ENCODE assay signal across 7 cellular contexts in genomic region chr10:132386921-132387320, GRCh38. TPM values are rescaled to one million over a fixed set of nuclear protein-coding genes. Genes with fewer than 3 reads are reported as not detected.
DNase-seq lines count a peak whose midpoint lies in the region; ATAC-seq lines count a peak whose summit lies in the region.
"Not testable (repeated sequence)": the region's sequence is repeated elsewhere in the genome, so short reads cannot be mapped to it uniquely, and the experiment has no call there.

No MANE protein-coding gene starts in this region.

- peaks cover 0 to 53% (median 30%) of the 10 kb centered on the region in 11 experiments; a peak in 16 of 22 replicates for H3K27me3 ChIP-seq in BLaER1 treated with 17β-estradiol and CSF1 and Interleukin-3, amounts not matched to agents 10 nM and 100 nM
- peaks cover 0 to 17% (median 2%) of the 10 kb centered on the region in 3 experiments for H3K27me3 ChIP-seq in neuronal stem cell (ENCODE audit: control insufficient read depth in 3 of 3, insufficient read depth in 3 of 3, low read depth in 1 of 3, low read length in 3 of 3)

- CTCF ChIA-PET in activated naive CD4-positive, alpha-beta T cell treated with anti-CD3 and anti-CD28 coated beads, Interleukin-2, amount 10 ng/mL, durations not matched to agents 7 days and 5 days (lab: Charles Lee) = interaction anchor here (0.8 to 1.0 kb wide), 4 partner anchors 19 to 69 kb away, joined by 4 to 6 read pairs (median 4); no protein-coding TSS in a partner anchor

- not testable (repeated sequence) for H4K91ac ChIP-seq in neuronal stem cell (ENCODE audit: low read depth, low read length, poor library complexity)

- H3K23ac ChIP-seq in neuronal stem cell (ENCODE audit: low read depth, low read length, poor library complexity) = not testable (repeated sequence)

- not testable (repeated sequence) for DNase-seq in T-helper 17 cell; memory B cell (ENCODE audit: low spot score in 2 of 2); neuronal stem cell (ENCODE audit: low spot score); stimulated activated naive B cell treated with anti-CD40 and anti-IgM and Interleukin-4, amounts not matched to agents 10 μg/mL and 1 μg/mL and 100 μg/mL, for 72 hours
- peak; percentile 19 for DNase-seq in activated naive CD4-positive, alpha-beta T cell treated with anti-CD3 and anti-CD28 coated beads, Interleukin-2, amount 10 ng/mL, durations not matched to agents 7 days and 5 days
- peak; percentile 13 for DNase-seq in Right ventricle myocardium inferior (ENCODE audit: missing footprints)

- H4K20me1 ChIP-seq in BLaER1 treated with 17β-estradiol and CSF1 and Interleukin-3, amounts not matched to agents 10 nM and 100 nM = peaks cover 0 to 34% (median 5%) of the 10 kb centered on the region in 11 experiments; a peak in 7 of 22 replicates

- not testable (repeated sequence) for H4K8ac ChIP-seq in neuronal stem cell (ENCODE audit: low read depth, low read length)

- not testable (repeated sequence) for H2BK5ac ChIP-seq in neuronal stem cell (ENCODE audit: low read length)

- H3K4me2 ChIP-seq in BLaER1 treated with 17β-estradiol and CSF1 and Interleukin-3, amounts not matched to agents 10 nM and 100 nM = peak overlapping the region; percentile 75 to 95 (median 84)
- not testable (repeated sequence) for H3K4me2 ChIP-seq in neuronal stem cell (ENCODE audit: insufficient read depth, low read length, poor library complexity, severe bottlenecking)

- H3K4me3 Mint-ChIP-seq in T-helper 17 cell; activated naive CD4-positive, alpha-beta T cell treated with anti-CD3 and anti-CD28 coated beads, Interleukin-2, amount 10 ng/mL, durations not matched to agents 7 days and 5 days; stimulated activated naive B cell treated with anti-CD40 and anti-IgM and Interleukin-4, amounts not matched to agents 10 μg/mL and 1 μg/mL and 100 μg/mL, for 72 hours: not testable (repeated sequence)
- H3K4me3 Mint-ChIP-seq in memory B cell = peak overlapping the region; percentile 39

- not testable (repeated sequence) for H3K4ac ChIP-seq in neuronal stem cell (ENCODE audit: low read length)

- H3K36me3 Mint-ChIP-seq in T-helper 17 cell (ENCODE audit: low read depth); activated naive CD4-positive, alpha-beta T cell treated with anti-CD3 and anti-CD28 coated beads, Interleukin-2, amount 10 ng/mL, durations not matched to agents 7 days and 5 days; memory B cell; stimulated activated naive B cell treated with anti-CD40 and anti-IgM and Interleukin-4, amounts not matched to agents 10 μg/mL and 1 μg/mL and 100 μg/mL, for 72 hours: not testable (repeated sequence)

- H3K27me3 Mint-ChIP-seq in T-helper 17 cell; memory B cell; stimulated activated naive B cell treated with anti-CD40 and anti-IgM and Interleukin-4, amounts not matched to agents 10 μg/mL and 1 μg/mL and 100 μg/mL, for 72 hours: not testable (repeated sequence)
- peaks cover 22% of the 10 kb centered on the region for H3K27me3 Mint-ChIP-seq in activated naive CD4-positive, alpha-beta T cell treated with anti-CD3 and anti-CD28 coated beads, Interleukin-2, amount 10 ng/mL, durations not matched to agents 7 days and 5 days

- intact Hi-C loops in Right ventricle myocardium inferior (cut with DNase I) = not testable (repeated sequence)

- H2AFZ ChIP-seq in neuronal stem cell (ENCODE audit: low read length) = not testable (repeated sequence)

- not testable (repeated sequence) for H2BK15ac ChIP-seq in neuronal stem cell (ENCODE audit: low read length)

- H3K4me3 ChIP-seq in BLaER1 treated with 17β-estradiol and CSF1 and Interleukin-3, amounts not matched to agents 10 nM and 100 nM = peak overlapping the region in 2 of 10 experiments; percentile 7 to 28; a peak in 2 of 20 replicates
- not testable (repeated sequence) for H3K4me3 ChIP-seq in neuronal stem cell (ENCODE audit: low read length in 2 of 2)

- peaks cover 12% of the 10 kb centered on the region for H3K4me1 Mint-ChIP-seq in T-helper 17 cell
- H3K4me1 Mint-ChIP-seq in activated naive CD4-positive, alpha-beta T cell treated with anti-CD3 and anti-CD28 coated beads, Interleukin-2, amount 10 ng/mL, durations not matched to agents 7 days and 5 days = peaks cover 10% of the 10 kb centered on the region
- H3K4me1 Mint-ChIP-seq in memory B cell = peaks cover 11% of the 10 kb centered on the region
- H3K4me1 Mint-ChIP-seq in stimulated activated naive B cell treated with anti-CD40 and anti-IgM and Interleukin-4, amounts not matched to agents 10 μg/mL and 1 μg/mL and 100 μg/mL, for 72 hours = peaks cover 13 to 30% of the 10 kb centered on the region in 2 donors

- not testable (repeated sequence) for H2BK120ac ChIP-seq in neuronal stem cell (ENCODE audit: low read depth, low read length)

- peak overlapping the region; percentile 29 to 69 (median 60); a peak in 16 of 22 replicates for H3K9ac ChIP-seq in BLaER1 treated with 17β-estradiol and CSF1 and Interleukin-3, amounts not matched to agents 10 nM and 100 nM
- H3K9ac ChIP-seq in neuronal stem cell (ENCODE audit: low read depth, low read length, poor library complexity) = not testable (repeated sequence)

- H3K9me3 ChIP-seq in BLaER1 treated with 17β-estradiol and CSF1 and Interleukin-3, amounts not matched to agents 10 nM and 100 nM (replicated peaks in 1 of 11); T-helper 17 cell (ENCODE audit: control insufficient read depth, low read length, poor library complexity, severe bottlenecking); neuronal stem cell (replicated peaks in 1 of 2; ENCODE audit: control insufficient read depth in 2 of 2, insufficient read depth in 1 of 2, low read depth in 1 of 2, low read length in 2 of 2): not testable (repeated sequence)

- H3K27ac ChIP-seq in BLaER1 treated with 17β-estradiol and CSF1 and Interleukin-3, amounts not matched to agents 10 nM and 100 nM = peak overlapping the region; percentile 47 to 72 (median 60); a peak in 19 of 22 replicates
- not testable (repeated sequence) for H3K27ac ChIP-seq in neuronal stem cell (replicated peaks; ENCODE audit: low read length)

- peak overlapping the region; percentile 82 for H3K27ac Mint-ChIP-seq in T-helper 17 cell
- H3K27ac Mint-ChIP-seq in activated naive CD4-positive, alpha-beta T cell treated with anti-CD3 and anti-CD28 coated beads, Interleukin-2, amount 10 ng/mL, durations not matched to agents 7 days and 5 days = not testable (repeated sequence)
- peak overlapping the region; percentile 95 for H3K27ac Mint-ChIP-seq in memory B cell
- H3K27ac Mint-ChIP-seq in stimulated activated naive B cell treated with anti-CD40 and anti-IgM and Interleukin-4, amounts not matched to agents 10 μg/mL and 1 μg/mL and 100 μg/mL, for 72 hours = peak overlapping the region; percentile 85

- not testable (repeated sequence) for H3K18ac ChIP-seq in neuronal stem cell (ENCODE audit: low read length)

- H3K9me3 Mint-ChIP-seq in activated naive CD4-positive, alpha-beta T cell treated with anti-CD3 and anti-CD28 coated beads, Interleukin-2, amount 10 ng/mL, durations not matched to agents 7 days and 5 days; memory B cell; stimulated activated naive B cell treated with anti-CD40 and anti-IgM and Interleukin-4, amounts not matched to agents 10 μg/mL and 1 μg/mL and 100 μg/mL, for 72 hours: not testable (repeated sequence)

- WGBS in neuronal stem cell (ENCODE audit: extremely low coverage in 2 of 2, insufficient read length in 2 of 2, insufficient replicate concordance in 1 of 2), 2 donors = no CpG with 5 or more reads among the region's 1 CpG

- H3K4me1 ChIP-seq in BLaER1 treated with 17β-estradiol and CSF1 and Interleukin-3, amounts not matched to agents 10 nM and 100 nM = peaks cover 46 to 84% (median 78%) of the 10 kb centered on the region in 10 experiments
- H3K4me1 ChIP-seq in neuronal stem cell (ENCODE audit: control insufficient read depth in 2 of 2, insufficient read depth in 1 of 2, low read depth in 1 of 2, low read length in 2 of 2) = not testable (repeated sequence)

- peak overlapping the region; percentile 64 for H2AK5ac ChIP-seq in neuronal stem cell (ENCODE audit: low read depth, low read length)

- not testable (repeated sequence) for H3K79me1 ChIP-seq in neuronal stem cell (ENCODE audit: low read depth, low read length)

- H3K14ac ChIP-seq in neuronal stem cell (ENCODE audit: low read length) = not testable (repeated sequence)

- not testable (repeated sequence) for H3K36me3 ChIP-seq in BLaER1 treated with 17β-estradiol and CSF1 and Interleukin-3, amounts not matched to agents 10 nM and 100 nM; neuronal stem cell (replicated peaks in 1 of 2; ENCODE audit: control insufficient read depth in 2 of 2, insufficient read depth in 2 of 2, low read length in 2 of 2)

- ATAC-seq in T-helper 17 cell; Right ventricle myocardium inferior; memory B cell (ENCODE audit: low read depth); stimulated activated naive B cell treated with anti-CD40 and anti-IgM and Interleukin-4, amounts not matched to agents 10 μg/mL and 1 μg/mL and 100 μg/mL, for 72 hours (replicated peaks): not testable (repeated sequence)

- H2BK12ac ChIP-seq in neuronal stem cell (ENCODE audit: low read length) = not testable (repeated sequence)

RNA-seq across cellular contexts. Expression of gene PWWP2B, which starts 10.1 kb away (rescaled TPM):
- total RNA-seq in T-helper 17 cell (10 to 100 TPM; 15.7 to 16.7 TPM), Right ventricle myocardium inferior (22.3 TPM)
- polyA plus RNA-seq in neuronal stem cell (2013, experiment 1 of 2) = 2.1 TPM
- polyA plus RNA-seq in neuronal stem cell (2013, experiment 2 of 2) = 2.0 TPM

RNA-seq across cellular contexts. Expression of gene LRRC27, which starts 54.9 kb away (rescaled TPM):
- total RNA-seq in T-helper 17 cell = 1 to 10 TPM; 3.5 to 7.6 TPM
- 4.2 TPM for total RNA-seq in Right ventricle myocardium inferior
- 12.6 TPM for polyA plus RNA-seq in neuronal stem cell (2013, experiment 1 of 2)
- 11.2 TPM for polyA plus RNA-seq in neuronal stem cell (2013, experiment 2 of 2)
